In the genomic region with DNA sequence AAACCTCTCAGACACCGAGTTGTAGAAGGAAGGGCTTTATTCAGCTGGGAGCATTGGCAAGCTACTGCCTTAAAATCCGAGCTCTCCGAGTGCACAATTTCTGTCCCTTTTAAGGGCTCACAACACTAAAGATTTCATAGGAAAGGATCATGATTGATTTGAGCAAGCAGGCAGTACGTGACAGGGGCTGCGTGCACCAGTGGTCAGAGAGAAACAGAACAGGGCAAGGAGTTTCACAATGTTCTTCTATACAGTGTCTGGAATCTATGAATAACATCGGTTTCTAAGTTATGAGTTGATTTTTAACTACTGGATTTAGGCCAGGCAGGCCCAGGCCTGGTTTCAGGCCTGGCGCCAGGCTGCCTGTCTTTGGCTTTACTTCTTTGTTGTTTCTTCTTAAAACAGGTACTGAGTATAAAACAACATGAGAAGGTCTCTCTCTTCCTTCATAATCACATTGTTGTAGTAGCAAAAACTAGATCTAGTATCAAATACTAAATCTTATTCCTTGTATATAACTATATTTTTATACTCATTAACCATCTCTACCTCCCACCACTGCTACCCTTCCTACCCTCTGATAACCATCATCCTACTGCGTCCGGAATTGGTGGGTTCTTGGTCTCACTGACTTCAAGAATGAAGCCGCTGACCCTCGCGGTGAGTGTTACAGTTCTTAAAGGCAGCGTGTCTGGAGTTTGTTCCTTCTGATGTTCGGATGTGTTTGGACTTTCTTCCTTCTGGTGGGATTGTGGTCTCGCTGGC, we compare ENCODE assay signal across 1 cellular context.
TF ChIP-seq lines count a peak whose summit lies in the region.

No MANE protein-coding gene starts in this region.

TF ChIP-seq in HepG2, 621 proteins besides CTCF, POLR2A, EP300 and RAD21 (continued from another document):
- TF ChIP-seq, protein P1, sequence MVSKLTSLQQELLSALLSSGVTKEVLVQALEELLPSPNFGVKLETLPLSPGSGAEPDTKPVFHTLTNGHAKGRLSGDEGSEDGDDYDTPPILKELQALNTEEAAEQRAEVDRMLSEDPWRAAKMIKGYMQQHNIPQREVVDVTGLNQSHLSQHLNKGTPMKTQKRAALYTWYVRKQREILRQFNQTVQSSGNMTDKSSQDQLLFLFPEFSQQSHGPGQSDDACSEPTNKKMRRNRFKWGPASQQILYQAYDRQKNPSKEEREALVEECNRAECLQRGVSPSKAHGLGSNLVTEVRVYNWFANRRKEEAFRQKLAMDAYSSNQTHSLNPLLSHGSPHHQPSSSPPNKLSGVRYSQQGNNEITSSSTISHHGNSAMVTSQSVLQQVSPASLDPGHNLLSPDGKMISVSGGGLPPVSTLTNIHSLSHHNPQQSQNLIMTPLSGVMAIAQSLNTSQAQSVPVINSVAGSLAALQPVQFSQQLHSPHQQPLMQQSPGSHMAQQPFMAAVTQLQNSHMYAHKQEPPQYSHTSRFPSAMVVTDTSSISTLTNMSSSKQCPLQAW (CRISPR knock-in tag; IDR thresholded peaks at IDR 0.05), result peak; percentile 44; the same call in 1 of the 2 replicates
- TF ChIP-seq, protein P2, sequence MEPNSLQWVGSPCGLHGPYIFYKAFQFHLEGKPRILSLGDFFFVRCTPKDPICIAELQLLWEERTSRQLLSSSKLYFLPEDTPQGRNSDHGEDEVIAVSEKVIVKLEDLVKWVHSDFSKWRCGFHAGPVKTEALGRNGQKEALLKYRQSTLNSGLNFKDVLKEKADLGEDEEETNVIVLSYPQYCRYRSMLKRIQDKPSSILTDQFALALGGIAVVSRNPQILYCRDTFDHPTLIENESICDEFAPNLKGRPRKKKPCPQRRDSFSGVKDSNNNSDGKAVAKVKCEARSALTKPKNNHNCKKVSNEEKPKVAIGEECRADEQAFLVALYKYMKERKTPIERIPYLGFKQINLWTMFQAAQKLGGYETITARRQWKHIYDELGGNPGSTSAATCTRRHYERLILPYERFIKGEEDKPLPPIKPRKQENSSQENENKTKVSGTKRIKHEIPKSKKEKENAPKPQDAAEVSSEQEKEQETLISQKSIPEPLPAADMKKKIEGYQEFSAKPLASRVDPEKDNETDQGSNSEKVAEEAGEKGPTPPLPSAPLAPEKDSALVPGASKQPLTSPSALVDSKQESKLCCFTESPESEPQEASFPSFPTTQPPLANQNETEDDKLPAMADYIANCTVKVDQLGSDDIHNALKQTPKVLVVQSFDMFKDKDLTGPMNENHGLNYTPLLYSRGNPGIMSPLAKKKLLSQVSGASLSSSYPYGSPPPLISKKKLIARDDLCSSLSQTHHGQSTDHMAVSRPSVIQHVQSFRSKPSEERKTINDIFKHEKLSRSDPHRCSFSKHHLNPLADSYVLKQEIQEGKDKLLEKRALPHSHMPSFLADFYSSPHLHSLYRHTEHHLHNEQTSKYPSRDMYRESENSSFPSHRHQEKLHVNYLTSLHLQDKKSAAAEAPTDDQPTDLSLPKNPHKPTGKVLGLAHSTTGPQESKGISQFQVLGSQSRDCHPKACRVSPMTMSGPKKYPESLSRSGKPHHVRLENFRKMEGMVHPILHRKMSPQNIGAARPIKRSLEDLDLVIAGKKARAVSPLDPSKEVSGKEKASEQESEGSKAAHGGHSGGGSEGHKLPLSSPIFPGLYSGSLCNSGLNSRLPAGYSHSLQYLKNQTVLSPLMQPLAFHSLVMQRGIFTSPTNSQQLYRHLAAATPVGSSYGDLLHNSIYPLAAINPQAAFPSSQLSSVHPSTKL (CRISPR knock-in tag; IDR thresholded peaks at IDR 0.05), result 0 out of 2 replicates have a peak, but pooled peaks have one; percentile 8
- TF ChIP-seq CEBPG (CRISPR knock-in tag; IDR thresholded peaks at IDR 0.05) (0 out of 2 replicates have a peak, but pooled peaks have one; percentile 17), SALL1 (CRISPR knock-in tag; IDR thresholded peaks at IDR 0.05) (peak; percentile 19; the same call in 1 of the 2 replicates), ZNF432 (CRISPR knock-in tag; IDR thresholded peaks at IDR 0.05; ENCODE audit: borderline replicate concordance) (peak; percentile 95)
- TF ChIP-seq, protein P3, sequence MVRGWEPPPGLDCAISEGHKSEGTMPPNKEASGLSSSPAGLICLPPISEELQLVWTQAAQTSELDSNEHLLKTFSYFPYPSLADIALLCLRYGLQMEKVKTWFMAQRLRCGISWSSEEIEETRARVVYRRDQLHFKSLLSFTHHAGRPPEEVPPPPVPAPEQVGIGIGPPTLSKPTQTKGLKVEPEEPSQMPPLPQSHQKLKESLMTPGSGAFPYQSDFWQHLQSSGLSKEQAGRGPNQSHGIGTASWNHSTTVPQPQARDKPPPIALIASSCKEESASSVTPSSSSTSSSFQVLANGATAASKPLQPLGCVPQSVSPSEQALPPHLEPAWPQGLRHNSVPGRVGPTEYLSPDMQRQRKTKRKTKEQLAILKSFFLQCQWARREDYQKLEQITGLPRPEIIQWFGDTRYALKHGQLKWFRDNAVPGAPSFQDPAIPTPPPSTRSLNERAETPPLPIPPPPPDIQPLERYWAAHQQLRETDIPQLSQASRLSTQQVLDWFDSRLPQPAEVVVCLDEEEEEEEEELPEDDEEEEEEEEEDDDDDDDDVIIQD (CRISPR knock-in tag; IDR thresholded peaks at IDR 0.05; ENCODE audit: low read depth), result 0 out of 2 replicates have a peak, but pooled peaks have one; percentile 34
